28 cellular contexts compared by ENCODE assay signal in the genomic region with DNA sequence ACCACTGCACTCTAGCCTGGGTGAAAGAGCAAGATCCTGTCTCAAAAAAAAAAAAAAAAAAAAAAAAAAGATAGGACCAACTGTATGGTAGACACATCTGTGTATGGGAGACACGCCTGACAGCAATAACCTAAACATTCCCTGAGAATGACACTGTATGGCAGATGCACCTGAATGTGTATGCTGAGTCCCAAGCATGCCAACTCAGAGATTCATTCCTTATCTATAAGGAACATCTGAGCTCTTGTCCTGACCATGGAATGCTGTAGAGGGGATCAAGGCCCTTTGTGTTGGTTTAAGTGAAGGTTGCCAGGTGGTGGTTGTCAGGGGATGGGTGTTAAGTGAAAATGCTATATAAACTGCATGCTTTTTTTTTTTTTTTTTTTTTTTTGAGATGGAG. TPM values are rescaled to one million over a fixed set of nuclear protein-coding genes. Genes with fewer than 3 reads are reported as not detected.
"Had no signal": no experiment of that assay in that cellular context is flagged by ENCODE, and none has a peak within 500 bp of the region (broad histone marks: within the 10 kb centered on the region; RNA-seq: fewer than 3 reads in every experiment).

No MANE protein-coding gene starts in this region.

- H3K4me3 ChIP-seq: adrenal gland, MG63, SJCRH30 had no signal

- DNase-seq: activated CD4-positive, alpha-beta memory T cell treated with anti-CD3 and anti-CD28 coated beads, Interleukin-2, amount 10 ng/mL, durations not matched to agents 7 days and 5 days; activated CD4-positive, alpha-beta T cell treated with anti-CD3 and anti-CD28 coated beads for 36 hours; activated CD4-positive, alpha-beta T cell treated with anti-CD3 and anti-CD28 coated beads, Interleukin-2, amount 50 U/mL, for 1 hour; activated CD4-positive, CD25-positive, alpha-beta regulatory T cell; activated gamma-delta T cell; activated naive CD4-positive, alpha-beta T cell treated with anti-CD3 and anti-CD28 coated beads for 36 hours; activated naive CD8-positive, alpha-beta T cell treated with anti-CD3 and anti-CD28 coated beads, Interleukin-2, amount 10 ng/mL, durations not matched to agents 7 days and 5 days; activated T-cell treated with anti-CD3 and anti-CD28 coated beads for 4 hours; activated T-cell treated with anti-CD3 and anti-CD28 coated beads, Interleukin-2, amount 50 U/mL, for 48 hours; adrenal gland; anterior cingulate cortex; MG63; MV-4-11; NCI-H1105; NCI-H1436 treated with DMSO at 0.1 percent for 48 hours; NCI-H187 treated with DMSO at 0.1 percent for 48 hours; NCI-H2081 treated with DMSO at 0.1 percent for 48 hours; NCI-H226; NCI-H510A; NCI-H526 treated with DMSO at 0.1 percent for 48 hours; NCI-H82; SK-N-SH; T-helper 1 cell had no signal

- ATAC-seq: activated CD4-positive, alpha-beta T cell treated with anti-CD3 and anti-CD28 coated beads for 36 hours; activated T-helper 17 cell treated with anti-CD3 and anti-CD28 coated beads, Interleukin-2, amount 50 U/mL, for 72 hours; Right ventricle myocardium inferior had no signal

- H3K36me3 ChIP-seq: adrenal gland, MG63, SJCRH30 had no signal

- H3K27ac ChIP-seq: adrenal gland, SJCRH30, VCaP had no signal

- H3K27me3 ChIP-seq: adrenal gland, MG63, SJCRH30 had no signal

- H3K9me3 ChIP-seq: adrenal gland, MG63, SJCRH30, SK-N-SH had no signal

- H3K4me2 ChIP-seq: SK-N-SH had no signal

- H3K9ac ChIP-seq: SK-N-SH had no signal

RNA-seq across cellular contexts. Expression of gene LGALS3, which starts 19.2 kb away (rescaled TPM):
- total RNA-seq: OCI-LY7 had no signal
